In the genomic region with DNA sequence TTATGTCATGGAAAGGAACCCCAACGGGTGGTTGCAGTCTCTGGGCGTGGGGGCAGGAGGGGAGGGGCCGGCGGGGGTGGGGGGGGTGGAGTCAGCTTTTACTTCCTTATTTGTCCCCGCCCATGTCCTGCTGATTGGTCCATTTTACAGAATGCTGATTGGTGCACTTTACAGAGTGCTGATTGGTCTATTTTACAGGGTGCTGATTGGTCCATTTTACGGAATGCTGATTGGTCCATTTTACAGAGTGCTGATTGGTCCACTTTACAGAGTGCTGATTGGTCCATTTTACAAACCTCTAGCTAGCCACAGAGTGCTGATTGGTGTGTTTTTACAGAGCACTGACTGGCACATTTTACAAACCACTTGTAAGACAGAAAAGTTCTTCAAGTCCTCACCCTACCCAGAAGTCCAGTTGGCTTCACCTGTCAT, we compare ENCODE assay signal across 1 cellular context.
TF ChIP-seq lines count a peak whose summit lies in the region.

No MANE protein-coding gene starts in this region.

TF ChIP-seq in IMR-90, 13 proteins besides CTCF, POLR2A, EP300 and RAD21:
- peak; percentile 68 for TF ChIP-seq MAFK (IDR thresholded peaks at IDR 0.05; ENCODE audit: low read depth, low read length)
